In the genomic region with DNA sequence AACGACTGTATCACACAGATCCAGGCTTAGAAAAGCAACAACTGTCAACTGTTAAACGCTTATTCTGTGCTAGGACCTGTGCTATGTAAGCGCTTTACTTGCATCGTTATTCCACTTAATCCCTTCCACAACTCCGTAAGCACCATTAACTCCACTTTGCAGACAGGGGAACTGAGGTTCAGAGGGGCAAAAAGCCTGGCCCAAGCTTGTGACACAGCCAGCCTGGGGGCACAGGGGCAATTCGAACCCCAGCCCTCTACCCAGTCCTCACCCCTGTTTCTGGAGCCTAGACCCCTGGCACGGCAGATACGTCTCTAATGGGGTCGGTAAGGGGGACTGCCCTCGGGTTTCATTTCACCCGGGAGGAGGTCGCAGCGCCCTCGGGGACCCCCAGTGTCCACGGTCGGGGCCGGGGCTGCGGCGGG, we compare ENCODE assay signal across 1 cellular context.
A peak's percentile ranks its signal among the peaks of the same experiment; 100 is the strongest.
TF ChIP-seq lines count a peak whose summit lies in the region.

No MANE protein-coding gene starts in this region.

TF ChIP-seq in K562, 482 proteins besides CTCF, POLR2A, EP300 and RAD21 (continued from another document and continues in another):
- TF ChIP-seq, protein P1, sequence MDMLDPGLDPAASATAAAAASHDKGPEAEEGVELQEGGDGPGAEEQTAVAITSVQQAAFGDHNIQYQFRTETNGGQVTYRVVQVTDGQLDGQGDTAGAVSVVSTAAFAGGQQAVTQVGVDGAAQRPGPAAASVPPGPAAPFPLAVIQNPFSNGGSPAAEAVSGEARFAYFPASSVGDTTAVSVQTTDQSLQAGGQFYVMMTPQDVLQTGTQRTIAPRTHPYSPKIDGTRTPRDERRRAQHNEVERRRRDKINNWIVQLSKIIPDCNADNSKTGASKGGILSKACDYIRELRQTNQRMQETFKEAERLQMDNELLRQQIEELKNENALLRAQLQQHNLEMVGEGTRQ (CRISPR knock-in tag; IDR thresholded peaks at IDR 0.05), result no peak
- TF ChIP-seq LCOR (CRISPR knock-in tag; IDR thresholded peaks at IDR 0.05) (no peak), CTCFL (IDR thresholded peaks at IDR 0.05; ENCODE audit: borderline replicate concordance, insufficient read depth, low read depth, low read length, poor library complexity, severe bottlenecking) (no peak), TAF7 (tag; IDR thresholded peaks at IDR 0.05) (0 out of 2 replicates have a peak, but pooled peaks have one; percentile 20), ARID1B (IDR thresholded peaks at IDR 0.05) (0 out of 2 replicates have a peak, but pooled peaks have one; percentile 7), ARHGAP35 (IDR thresholded peaks at IDR 0.05; ENCODE audit: partially characterized antibody) (no peak), DACH1 (IDR thresholded peaks at IDR 0.05; ENCODE audit: partially characterized antibody) (no peak), JUN (IDR thresholded peaks at IDR 0.05; ENCODE audit: borderline replicate concordance, low read depth, low read length) (no peak), JUN (CRISPR knock-in tag; IDR thresholded peaks at IDR 0.05; ENCODE audit: borderline replicate concordance) (no peak), KHSRP (IDR thresholded peaks at IDR 0.05) (no peak), SIX5 (IDR thresholded peaks at IDR 0.05; ENCODE audit: borderline replicate concordance in 1 of 2, insufficient read depth in 1 of 2, low read depth in 1 of 2, low read length in 2 of 2) (no peak), HIVEP1 (CRISPR knock-in tag; IDR thresholded peaks at IDR 0.05) (no peak), FIP1L1 (IDR thresholded peaks at IDR 0.05; ENCODE audit: low read depth, low read length, poor library complexity, severe bottlenecking) (no peak), HDAC1 (IDR thresholded peaks at IDR 0.05) (0 out of 4 replicates have a peak, but pooled peaks of 1 of the 2 experiments have one; percentile 14), SAP30 (IDR thresholded peaks at IDR 0.05; ENCODE audit: borderline replicate concordance, insufficient read depth, low read depth, low read length, poor library complexity, severe bottlenecking) (peak; percentile 35), SMARCE1 (IDR thresholded peaks at IDR 0.05) (0 out of 2 replicates have a peak, but pooled peaks have one; percentile 23), DMBX1 (CRISPR knock-in tag; IDR thresholded peaks at IDR 0.05; ENCODE audit: borderline replicate concordance) (no peak), GMEB1 (CRISPR knock-in tag; IDR thresholded peaks at IDR 0.05) (no peak), KAT8 (IDR thresholded peaks at IDR 0.05; ENCODE audit: low read depth) (no peak), YY1 (IDR thresholded peaks at IDR 0.05; ENCODE audit: borderline replicate concordance in 1 of 3, control insufficient read depth in 1 of 3, extremely low read depth in 1 of 3, insufficient read depth in 3 of 3, insufficient read length in 1 of 3, insufficient replicate concordance in 2 of 3, low read depth in 1 of 3, low read length in 2 of 3) (no peak), EP400 (IDR thresholded peaks at IDR 0.05) (no peak), SP1 (CRISPR knock-in tag; IDR thresholded peaks at IDR 0.05) (peak; percentile 17; the same call in 1 of the 2 replicates), NONO (IDR thresholded peaks at IDR 0.05; ENCODE audit: low read depth in 2 of 2, low read length in 1 of 2) (0 out of 4 replicates have a peak, but pooled peaks of 1 of the 2 experiments have one; percentile 20), RCOR1 (IDR thresholded peaks at IDR 0.05; ENCODE audit: borderline replicate concordance in 1 of 2, low read depth in 2 of 2, low read length in 2 of 2) (no peak), RHOXF2B (CRISPR knock-in tag; conservative IDR thresholded peaks at IDR 0.05) (no peak), CBX8 (IDR thresholded peaks at IDR 0.05; ENCODE audit: borderline replicate concordance, extremely low read depth, low read depth, low read length, poor library complexity, severe bottlenecking) (no peak)
- TF ChIP-seq, protein P2, sequence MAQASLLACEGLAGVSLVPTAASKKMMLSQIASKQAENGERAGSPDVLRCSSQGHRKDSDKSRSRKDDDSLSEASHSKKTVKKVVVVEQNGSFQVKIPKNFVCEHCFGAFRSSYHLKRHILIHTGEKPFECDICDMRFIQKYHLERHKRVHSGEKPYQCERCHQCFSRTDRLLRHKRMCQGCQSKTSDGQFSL (CRISPR knock-in tag; IDR thresholded peaks at IDR 0.05), result no peak
- TF ChIP-seq, protein P2 (tag; IDR thresholded peaks at IDR 0.05), result no peak
- TF ChIP-seq, protein P3, sequence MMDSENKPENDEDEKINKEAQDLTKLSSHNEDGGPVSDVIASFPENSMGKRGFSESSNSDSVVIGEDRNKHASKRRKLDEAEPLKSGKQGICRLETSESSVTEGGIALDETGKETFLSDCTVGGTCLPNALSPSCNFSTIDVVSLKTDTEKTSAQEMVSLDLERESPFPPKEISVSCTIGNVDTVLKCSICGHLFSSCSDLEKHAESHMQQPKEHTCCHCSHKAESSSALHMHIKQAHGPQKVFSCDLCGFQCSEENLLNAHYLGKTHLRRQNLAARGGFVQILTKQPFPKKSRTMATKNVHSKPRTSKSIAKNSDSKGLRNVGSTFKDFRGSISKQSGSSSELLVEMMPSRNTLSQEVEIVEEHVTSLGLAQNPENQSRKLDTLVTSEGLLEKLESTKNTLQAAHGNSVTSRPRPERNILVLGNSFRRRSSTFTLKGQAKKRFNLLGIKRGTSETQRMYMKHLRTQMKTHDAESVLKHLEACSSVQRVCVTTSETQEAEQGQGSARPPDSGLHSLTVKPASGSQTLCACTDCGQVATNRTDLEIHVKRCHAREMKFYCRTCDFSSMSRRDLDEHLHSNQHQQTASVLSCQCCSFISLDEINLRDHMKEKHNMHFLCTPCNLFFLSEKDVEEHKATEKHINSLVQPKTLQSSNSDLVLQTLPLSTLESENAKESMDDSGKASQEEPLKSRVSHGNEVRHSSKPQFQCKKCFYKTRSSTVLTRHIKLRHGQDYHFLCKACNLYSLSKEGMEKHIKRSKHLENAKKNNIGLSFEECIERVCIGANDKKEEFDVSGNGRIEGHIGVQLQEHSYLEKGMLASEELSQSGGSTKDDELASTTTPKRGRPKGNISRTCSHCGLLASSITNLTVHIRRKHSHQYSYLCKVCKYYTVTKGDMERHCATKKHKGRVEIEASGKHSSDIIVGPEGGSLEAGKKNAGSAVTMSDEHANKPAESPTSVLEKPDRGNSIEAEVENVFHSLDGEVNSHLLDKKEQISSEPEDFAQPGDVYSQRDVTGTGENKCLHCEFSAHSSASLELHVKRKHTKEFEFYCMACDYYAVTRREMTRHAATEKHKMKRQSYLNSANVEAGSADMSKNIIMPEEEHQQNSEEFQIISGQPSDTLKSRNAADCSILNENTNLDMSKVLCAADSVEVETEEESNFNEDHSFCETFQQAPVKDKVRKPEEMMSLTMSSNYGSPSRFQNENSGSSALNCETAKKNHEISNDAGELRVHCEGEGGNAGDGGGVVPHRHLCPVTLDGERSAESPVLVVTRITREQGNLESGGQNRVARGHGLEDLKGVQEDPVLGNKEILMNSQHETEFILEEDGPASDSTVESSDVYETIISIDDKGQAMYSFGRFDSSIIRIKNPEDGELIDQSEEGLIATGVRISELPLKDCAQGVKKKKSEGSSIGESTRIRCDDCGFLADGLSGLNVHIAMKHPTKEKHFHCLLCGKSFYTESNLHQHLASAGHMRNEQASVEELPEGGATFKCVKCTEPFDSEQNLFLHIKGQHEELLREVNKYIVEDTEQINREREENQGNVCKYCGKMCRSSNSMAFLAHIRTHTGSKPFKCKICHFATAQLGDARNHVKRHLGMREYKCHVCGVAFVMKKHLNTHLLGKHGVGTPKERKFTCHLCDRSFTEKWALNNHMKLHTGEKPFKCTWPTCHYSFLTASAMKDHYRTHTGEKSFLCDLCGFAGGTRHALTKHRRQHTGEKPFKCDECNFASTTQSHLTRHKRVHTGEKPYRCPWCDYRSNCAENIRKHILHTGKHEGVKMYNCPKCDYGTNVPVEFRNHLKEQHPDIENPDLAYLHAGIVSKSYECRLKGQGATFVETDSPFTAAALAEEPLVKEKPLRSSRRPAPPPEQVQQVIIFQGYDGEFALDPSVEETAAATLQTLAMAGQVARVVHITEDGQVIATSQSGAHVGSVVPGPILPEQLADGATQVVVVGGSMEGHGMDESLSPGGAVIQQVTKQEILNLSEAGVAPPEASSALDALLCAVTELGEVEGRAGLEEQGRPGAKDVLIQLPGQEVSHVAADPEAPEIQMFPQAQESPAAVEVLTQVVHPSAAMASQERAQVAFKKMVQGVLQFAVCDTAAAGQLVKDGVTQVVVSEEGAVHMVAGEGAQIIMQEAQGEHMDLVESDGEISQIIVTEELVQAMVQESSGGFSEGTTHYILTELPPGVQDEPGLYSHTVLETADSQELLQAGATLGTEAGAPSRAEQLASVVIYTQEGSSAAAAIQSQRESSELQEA (IDR thresholded peaks at IDR 0.05; ENCODE audit: low read depth), result no peak
- TF ChIP-seq, protein P4, sequence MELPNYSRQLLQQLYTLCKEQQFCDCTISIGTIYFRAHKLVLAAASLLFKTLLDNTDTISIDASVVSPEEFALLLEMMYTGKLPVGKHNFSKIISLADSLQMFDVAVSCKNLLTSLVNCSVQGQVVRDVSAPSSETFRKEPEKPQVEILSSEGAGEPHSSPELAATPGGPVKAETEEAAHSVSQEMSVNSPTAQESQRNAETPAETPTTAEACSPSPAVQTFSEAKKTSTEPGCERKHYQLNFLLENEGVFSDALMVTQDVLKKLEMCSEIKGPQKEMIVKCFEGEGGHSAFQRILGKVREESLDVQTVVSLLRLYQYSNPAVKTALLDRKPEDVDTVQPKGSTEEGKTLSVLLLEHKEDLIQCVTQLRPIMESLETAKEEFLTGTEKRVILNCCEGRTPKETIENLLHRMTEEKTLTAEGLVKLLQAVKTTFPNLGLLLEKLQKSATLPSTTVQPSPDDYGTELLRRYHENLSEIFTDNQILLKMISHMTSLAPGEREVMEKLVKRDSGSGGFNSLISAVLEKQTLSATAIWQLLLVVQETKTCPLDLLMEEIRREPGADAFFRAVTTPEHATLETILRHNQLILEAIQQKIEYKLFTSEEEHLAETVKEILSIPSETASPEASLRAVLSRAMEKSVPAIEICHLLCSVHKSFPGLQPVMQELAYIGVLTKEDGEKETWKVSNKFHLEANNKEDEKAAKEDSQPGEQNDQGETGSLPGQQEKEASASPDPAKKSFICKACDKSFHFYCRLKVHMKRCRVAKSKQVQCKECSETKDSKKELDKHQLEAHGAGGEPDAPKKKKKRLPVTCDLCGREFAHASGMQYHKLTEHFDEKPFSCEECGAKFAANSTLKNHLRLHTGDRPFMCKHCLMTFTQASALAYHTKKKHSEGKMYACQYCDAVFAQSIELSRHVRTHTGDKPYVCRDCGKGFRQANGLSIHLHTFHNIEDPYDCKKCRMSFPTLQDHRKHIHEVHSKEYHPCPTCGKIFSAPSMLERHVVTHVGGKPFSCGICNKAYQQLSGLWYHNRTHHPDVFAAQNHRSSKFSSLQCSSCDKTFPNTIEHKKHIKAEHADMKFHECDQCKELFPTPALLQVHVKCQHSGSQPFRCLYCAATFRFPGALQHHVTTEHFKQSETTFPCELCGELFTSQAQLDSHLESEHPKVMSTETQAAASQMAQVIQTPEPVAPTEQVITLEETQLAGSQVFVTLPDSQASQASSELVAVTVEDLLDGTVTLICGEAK (IDR thresholded peaks at IDR 0.05), result peak; percentile 67
- TF ChIP-seq, protein P4 (CRISPR knock-in tag; IDR thresholded peaks at IDR 0.05), result no peak
